In genomic region chr11:20160425-20161229, GRCh38 we compare ENCODE assay signal across 19 cellular contexts. TPM values are rescaled to one million over a fixed set of nuclear protein-coding genes. Genes with fewer than 3 reads are reported as not detected.
DNase-seq lines count a peak whose midpoint lies in the region; ATAC-seq and TF ChIP-seq lines count a peak whose summit lies in the region.
"Had no signal": no experiment of that assay in that cellular context is flagged by ENCODE, and none has a peak within 500 bp of the region (broad histone marks: within the 10 kb centered on the region; RNA-seq: fewer than 3 reads in every experiment).

TSS of gene DBX1 (minus strand) at chr11:20160475. CDS start at chr11:20160324, 151 bp downstream.

- no peak for ATAC-seq in HG03045 (IDR thresholded peaks at IDR 0.05; ENCODE audit: unreplicated experiment)
- no peak for ATAC-seq in lower lobe of right lung
- ATAC-seq: A549; activated CD4-positive, CD25-positive, alpha-beta regulatory T cell treated with anti-CD3 and anti-CD28 coated beads, Interleukin-2, amount 50 U/mL, for 24 hours; left ventricle myocardium superior; stimulated activated naive CD8-positive, alpha-beta T cell treated with anti-CD3 and anti-CD28 coated beads, Interleukin-15, amount 100 ng/mL, for 72 hours; T-cell had no signal

- H3K4me3 ChIP-seq in BE2C (ENCODE audit: low read depth, low read length) (peak within 1 kb of the TSS; percentile 45), SJCRH30 (peak within 1 kb of the TSS; percentile 66), iPS-20b (ENCODE audit: low read length) (peak within 1 kb of the TSS; percentile 65), lower lobe of right lung (no peak within 1 kb of the TSS)
- H3K4me3 ChIP-seq: A549 had no signal

- intact Hi-C loops in lower lobe of right lung (cut with DNase I): no loop called here

- no peaks in the 10 kb centered on the region; the same call in 1 of the 2 replicates for H3K4me1 ChIP-seq in BE2C
- H3K4me1 ChIP-seq in SJCRH30: peaks cover 20% of the 10 kb centered on the region
- peaks cover 30% of the 10 kb centered on the region for H3K4me1 ChIP-seq in iPS-20b (ENCODE audit: insufficient read depth, low read length)
- H3K4me1 ChIP-seq in lower lobe of right lung: peaks cover 23% of the 10 kb centered on the region

- H3K27me3 ChIP-seq in BE2C (peaks cover 59% of the 10 kb centered on the region), SJCRH30 (no peaks in the 10 kb centered on the region), iPS-20b (ENCODE audit: insufficient read depth, low read length) (peaks cover 100% of the 10 kb centered on the region), lower lobe of right lung (ENCODE audit: low read depth) (peaks cover 100% of the 10 kb centered on the region)

- no peaks in the 10 kb centered on the region for H3K36me3 ChIP-seq in BE2C
- no peaks in the 10 kb centered on the region for H3K36me3 ChIP-seq in SJCRH30
- no peaks in the 10 kb centered on the region for H3K36me3 ChIP-seq in iPS-20b (ENCODE audit: insufficient read depth, low read depth, low read length)
- no peaks in the 10 kb centered on the region for H3K36me3 ChIP-seq in lower lobe of right lung

- H3K9me3 ChIP-seq in BE2C: no peaks in the 10 kb centered on the region
- H3K9me3 ChIP-seq in SJCRH30 (replicated peaks): no peaks in the 10 kb centered on the region; the same call in 1 of the 2 replicates
- no peaks in the 10 kb centered on the region; the same call in 1 of the 2 replicates for H3K9me3 ChIP-seq in iPS-20b (ENCODE audit: insufficient read depth, low read depth, low read length)
- H3K9me3 ChIP-seq in lower lobe of right lung: no peaks in the 10 kb centered on the region
- H3K9me3 ChIP-seq: A549 had no signal

- H3K9ac ChIP-seq in iPS-20b (ENCODE audit: low read depth, low read length): no peak within 1 kb of the TSS
- H3K9ac ChIP-seq: KMS-11 had no signal

- H3K27ac ChIP-seq in SJCRH30 (peak within 1 kb of the TSS; percentile 98), iPS-20b (ENCODE audit: low read length) (no peak within 1 kb of the TSS), lower lobe of right lung (no peak within 1 kb of the TSS)
- H3K27ac ChIP-seq: A549, KMS-11 had no signal

- no peak for TF ChIP-seq CTCF in BE2C (IDR thresholded peaks at IDR 0.05; ENCODE audit: low read depth, low read length)
- no peak for TF ChIP-seq CTCF in lower lobe of right lung (IDR thresholded peaks at IDR 0.05)

- DNase-seq in NCI-H748 (lab: John Stamatoyannopoulos, UW; ENCODE audit: unreplicated experiment): peak; percentile 53
- no peak for DNase-seq in NCI-H748 treated with DMSO at 0.1 percent for 48 hours (lab: John Stamatoyannopoulos, UW)
- DNase-seq in BE2C: no peak
- DNase-seq in SJCRH30: no peak
- DNase-seq in GM19240 (ENCODE audit: insufficient read length, low spot score): no peak
- no peak for DNase-seq in lower lobe of right lung
- DNase-seq: aorta; left ventricle myocardium superior; stimulated activated CD4-positive, alpha-beta T cell treated with anti-CD3 and anti-CD28 coated beads, Interleukin-12 subunit alpha, Interleukin-12 subunit beta, amount 100 ng/mL, for 4 hours; T-cell had no signal

RNA-seq across cellular contexts. Expression of gene DBX1, which starts in this region (rescaled TPM):
- not detected for polyA plus RNA-seq in BE2C (2012; ENCODE audit: insufficient read depth, insufficient read length, low read depth)
- total RNA-seq in SJCRH30 (2014; rRNA removed; shearing (Covaris generic)): 2.5 and 2.9 TPM in 2 replicates
- total RNA-seq in lower lobe of right lung: not detected
- total RNA-seq: aorta; CD4-positive, CD25-positive, alpha-beta regulatory T cell; fibroblast of villous mesenchyme; left ventricle myocardium superior; myocyte; T-cell had no signal
- polyA plus RNA-seq: A549; aorta; CD4-positive, CD25-positive, alpha-beta regulatory T cell had no signal
